Comparison of ENCODE assay signal across 6 cellular contexts in the genomic region with DNA sequence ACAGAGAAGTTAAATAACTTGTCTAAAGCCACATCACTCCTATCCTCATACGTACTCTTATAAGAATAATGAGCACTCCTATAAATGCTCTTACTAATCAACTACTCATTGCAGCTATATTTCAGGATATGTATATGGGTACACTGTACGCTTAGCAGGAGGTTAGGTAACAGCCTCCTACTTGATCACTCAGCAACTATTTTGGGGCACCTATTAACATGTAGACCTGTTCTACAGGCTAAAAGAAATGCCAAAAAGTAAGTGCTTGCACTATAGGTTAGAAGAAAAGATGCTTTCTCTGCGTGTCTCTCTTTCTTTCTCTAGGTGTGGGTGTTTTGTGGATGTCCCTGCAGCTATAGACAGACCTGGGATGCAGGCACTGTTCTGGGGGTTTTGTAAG.
"Had no signal": no experiment of that assay in that cellular context is flagged by ENCODE, and none has a peak within 500 bp of the region (broad histone marks: within the 10 kb centered on the region; RNA-seq: fewer than 3 reads in every experiment).

No MANE protein-coding gene starts in this region.

- H3K4me3 Mint-ChIP-seq: IgD-negative memory B cell had no signal

- H3K27ac Mint-ChIP-seq: IgD-negative memory B cell had no signal

- ATAC-seq: HepG2, K562 had no signal

- DNase-seq: IMR-90, KBM-7 had no signal

- H3K9me3 Mint-ChIP-seq: IgD-negative memory B cell had no signal

- H3K4me3 ChIP-seq: K562 had no signal

- H3K27ac ChIP-seq: HL-60 had no signal
